ENCODE assay signal across 8 cellular contexts in the genomic region with DNA sequence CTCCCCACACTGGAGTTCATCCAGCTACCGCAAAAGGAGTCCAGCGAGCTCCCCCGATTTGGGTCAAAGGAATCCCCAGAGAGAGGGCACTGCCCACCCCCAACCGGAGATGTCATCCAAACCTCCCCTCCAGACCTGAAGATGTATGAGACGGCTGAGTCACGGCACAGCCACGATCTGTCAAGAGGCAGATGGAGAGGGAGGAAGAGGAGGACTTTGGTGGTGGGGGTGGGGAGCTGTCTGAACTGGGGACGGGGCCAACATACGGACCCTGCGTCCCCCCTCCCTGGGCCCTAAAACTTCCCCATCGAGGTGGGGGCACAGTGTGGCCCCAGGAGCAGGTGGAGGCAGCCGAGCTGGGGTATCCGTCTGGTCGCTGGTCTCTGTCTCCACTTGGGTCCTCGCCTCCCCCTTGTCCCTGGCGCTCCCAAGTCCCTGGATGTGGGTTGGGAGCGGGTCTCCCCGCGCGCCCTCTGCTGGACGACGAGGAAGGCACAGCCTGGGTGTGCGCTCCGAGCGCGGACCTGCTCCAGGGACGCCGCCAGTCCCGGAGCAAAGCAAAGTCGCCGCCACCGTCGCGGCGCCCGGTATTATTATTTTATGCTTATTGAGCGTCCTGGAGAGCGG. TPM values are rescaled to one million over a fixed set of nuclear protein-coding genes. Genes with fewer than 3 reads are reported as not detected.
DNase-seq lines count a peak whose midpoint lies in the region; ATAC-seq, FAIRE-seq and TF ChIP-seq lines count a peak whose summit lies in the region.

No MANE protein-coding gene starts in this region.

- H4K8ac ChIP-seq in H1 (ENCODE audit: extremely low read depth, insufficient read depth, low read length): peak overlapping the region; percentile 63; the same call in 1 of the 2 replicates

- H3K79me1 ChIP-seq in H1 (ENCODE audit: low read depth, low read length): no peaks in the 10 kb centered on the region

- H4K20me1 ChIP-seq in H1 (replicated peaks in 1 of 2; ENCODE audit: control insufficient read depth in 1 of 2, insufficient read depth in 2 of 2, low read length in 2 of 2): peaks cover 0 to 15% of the 10 kb centered on the region in 2 experiments

- H2BK120ac ChIP-seq in H1 (replicated peaks; ENCODE audit: low read depth, low read length): no peak overlapping the region

- H3K27me3 ChIP-seq in H1 (replicated peaks in 1 of 4; ENCODE audit: control insufficient read depth in 3 of 4, extremely low read depth in 1 of 4, insufficient read depth in 3 of 4, low read length in 3 of 4): peaks cover 46 to 93% (median 78%) of the 10 kb centered on the region in 4 experiments

- H3K14ac ChIP-seq in H1 (ENCODE audit: insufficient read length): no peak overlapping the region

- TF ChIP-seq EP300 in H1 (IDR thresholded peaks at IDR 0.05; ENCODE audit: borderline replicate concordance in 1 of 2, low read depth in 2 of 2, low read length in 2 of 2): no peak

- H3K4me3 ChIP-seq in H1 (ENCODE audit: extremely low read depth in 1 of 4, insufficient read depth in 2 of 4, low read depth in 3 of 4, low read length in 4 of 4): peak overlapping the region; percentile 2 to 52 (median 32); a peak in 5 of 8 replicates

- peak overlapping the region; percentile 17; the same call in 1 of the 2 replicates for H2BK12ac ChIP-seq in H1 (ENCODE audit: low read depth, low read length)

- peak; percentile 35 for ATAC-seq in stimulated activated naive CD8-positive, alpha-beta T cell treated with anti-CD3 and anti-CD28 coated beads, Interleukin-15, amount 100 ng/mL, for 72 hours
- ATAC-seq in HG03045 (IDR thresholded peaks at IDR 0.05; ENCODE audit: unreplicated experiment): no peak

- no peak overlapping the region for H2BK20ac ChIP-seq in H1 (ENCODE audit: low read length)

- TF ChIP-seq CTCF in H1 (IDR thresholded peaks at IDR 0.05; ENCODE audit: control extremely low read depth in 1 of 3, insufficient read depth in 1 of 3, low read depth in 1 of 3, low read length in 3 of 3): peak; percentile 84 to 94 (median 84)

- no peak overlapping the region; the same call in 1 of the 2 replicates for H3K18ac ChIP-seq in H1 (ENCODE audit: extremely low read depth, low read length)

- peak in 11 of 14 donors; percentile 12 to 67 (median 23) for DNase-seq in C1 segment of cervical spinal cord (lab: John Stamatoyannopoulos, UW)
- DNase-seq in H54 (ENCODE audit: insufficient read length, low spot score): peak; percentile 97
- peak; percentile 15 for DNase-seq in NCI-H446 treated with DMSO at 0.1 percent for 48 hours (lab: John Stamatoyannopoulos, UW)
- DNase-seq in activated CD4-positive, alpha-beta T cell treated with anti-CD3 and anti-CD28 coated beads, Interleukin-2, amount 50 U/mL, for 48 hours: peak; percentile 76 to 82
- peak in 1 of 2 experiments; percentile 97 for DNase-seq in H1 (ENCODE audit: low read depth in 1 of 2, low spot score in 2 of 2)
- peak; percentile 68 for DNase-seq in medulla oblongata (ENCODE audit: extremely low spot score)
- DNase-seq in stimulated activated naive CD8-positive, alpha-beta T cell treated with anti-CD3 and anti-CD28 coated beads, Interleukin-15, amount 100 ng/mL, for 72 hours: peak; percentile 72 to 77

- H3K4me1 ChIP-seq in H1 (replicated peaks in 1 of 4; ENCODE audit: control insufficient read depth in 3 of 4, insufficient read depth in 4 of 4, low read length in 3 of 4): peaks cover 0 to 18% (median 6%) of the 10 kb centered on the region in 4 experiments; a peak in 4 of 7 replicates

- peak overlapping the region in 1 of 2 donors; percentile 89 for H3K27ac Mint-ChIP-seq in stimulated activated naive CD8-positive, alpha-beta T cell treated with anti-CD3 and anti-CD28 coated beads, Interleukin-15, amount 100 ng/mL, for 72 hours

- no peak overlapping the region for H3K9ac ChIP-seq in H1 (replicated peaks in 1 of 4; ENCODE audit: extremely low read depth in 1 of 4, low read depth in 3 of 4, low read length in 3 of 4)

- no peak overlapping the region for H3K56ac ChIP-seq in H1 (replicated peaks; ENCODE audit: insufficient read length, low read depth, low read length)

- H3K4me3 Mint-ChIP-seq in stimulated activated naive CD8-positive, alpha-beta T cell treated with anti-CD3 and anti-CD28 coated beads, Interleukin-15, amount 100 ng/mL, for 72 hours: peak overlapping the region; percentile 80 to 83

- no peak overlapping the region for H2AFZ ChIP-seq in H1 (ENCODE audit: low read length)

- H2BK15ac ChIP-seq in H1 (ENCODE audit: low read length): no peak overlapping the region

- POLR2A ChIA-PET in H1 (lab: Charles Lee; ENCODE audit: partially characterized antibody): interaction anchor here (1.1 kb wide), 1 partner anchor 21 kb away, joined by 3 read pairs; a partner anchor contains a TSS

- FAIRE-seq in H54 (lab: Jason Lieb, UNC) (no peak), H1 (lab: Jason Lieb, UNC) (no peak)

- H3K4me1 Mint-ChIP-seq in stimulated activated naive CD8-positive, alpha-beta T cell treated with anti-CD3 and anti-CD28 coated beads, Interleukin-15, amount 100 ng/mL, for 72 hours: peaks cover 92% of the 10 kb centered on the region

- H4K91ac ChIP-seq in H1 (replicated peaks; ENCODE audit: insufficient read length, low read length): no peak overlapping the region

- H2BK5ac ChIP-seq in H1 (ENCODE audit: low read depth, low read length): no peak overlapping the region

- no peak overlapping the region for H2AK5ac ChIP-seq in H1 (ENCODE audit: low read depth, low read length)

- H3K9me3 Mint-ChIP-seq in stimulated activated naive CD8-positive, alpha-beta T cell treated with anti-CD3 and anti-CD28 coated beads, Interleukin-15, amount 100 ng/mL, for 72 hours: no peaks in the 10 kb centered on the region

- H3K27ac ChIP-seq in H1 (ENCODE audit: low read depth, low read length): no peak overlapping the region

- H3K23me2 ChIP-seq in H1 (ENCODE audit: low read depth, low read length): peaks cover 14% of the 10 kb centered on the region; the same call in 1 of the 2 replicates

- H3K4ac ChIP-seq in H1 (replicated peaks; ENCODE audit: insufficient read length, low read depth, low read length): no peak overlapping the region

- H3K4me2 ChIP-seq in H1 (ENCODE audit: insufficient read depth in 1 of 2, low read depth in 2 of 2, low read length in 2 of 2): peak overlapping the region; percentile 5 to 78

- TF ChIP-seq RAD21 in H1 (IDR thresholded peaks at IDR 0.05 in 1 of 2, conservative IDR thresholded peaks at IDR 0.05 in 1 of 2; ENCODE audit: low read depth in 2 of 2, low read length in 2 of 2): peak; percentile 35 to 61

- H3K27me3 Mint-ChIP-seq in stimulated activated naive CD8-positive, alpha-beta T cell treated with anti-CD3 and anti-CD28 coated beads, Interleukin-15, amount 100 ng/mL, for 72 hours: peaks cover 23% of the 10 kb centered on the region

- no peaks in the 10 kb centered on the region for H3K9me3 ChIP-seq in H1 (ENCODE audit: insufficient read depth in 2 of 2, low read depth in 1 of 2, low read length in 1 of 2)

- no peaks in the 10 kb centered on the region for H3K36me3 ChIP-seq in H1 (ENCODE audit: control insufficient read depth in 2 of 4, insufficient read depth in 4 of 4, low read length in 3 of 4)

- TF ChIP-seq POLR2A in H54 (IDR thresholded peaks at IDR 0.05; ENCODE audit: low read depth, low read length): no peak
- TF ChIP-seq POLR2A in H1 (IDR thresholded peaks at IDR 0.05; ENCODE audit: control extremely low read depth in 1 of 2, low read depth in 2 of 2, low read length in 2 of 2): no peak

- no peaks in the 10 kb centered on the region for H3K79me2 ChIP-seq in H1 (ENCODE audit: control insufficient read depth in 1 of 2, insufficient read depth in 2 of 2, low read length in 2 of 2)

- 10% methylated on average over 31 of the region's 38 CpGs; no CpG with 5 or more reads in 1 of the 2 experiments for WGBS in H1 (ENCODE audit: extremely low coverage in 1 of 2, insufficient coverage in 1 of 2, insufficient read length in 1 of 2, insufficient replicate concordance in 2 of 2, low coverage in 1 of 2, low lambda C conversion rate in 2 of 2, missing lambda C conversion rate in 1 of 2), 2 experiments

- no peak overlapping the region for H3K23ac ChIP-seq in H1 (ENCODE audit: insufficient read length)

- H4K5ac ChIP-seq in H1 (ENCODE audit: insufficient read length, low read depth, low read length): no peak overlapping the region

- CTCF ChIA-PET in H1 (lab: Charles Lee; ENCODE audit: partially characterized antibody): interaction anchor here (0.8 to 4.8 kb wide), 18 partner anchors 10 to 220 kb away, joined by 3 to 38 read pairs (median 4); a partner anchor contains a TSS

TF ChIP-seq in H1, 55 proteins besides CTCF, POLR2A, EP300 and RAD21 (continues in another document):
- no peak for TF ChIP-seq NANOG (IDR thresholded peaks at IDR 0.05; ENCODE audit: insufficient read depth, low read depth, low read length, poor library complexity, severe bottlenecking)

RNA-seq across cellular contexts. Expression of a gene that starts 3.8 kb away (rescaled TPM):
- total RNA-seq in H1 (2021; fragmentation: NEBNext Ultra II Directional; extraction: Animal tissue kit (Norgen Biotek cat#: 25700)): 4.4 and 5.0 TPM in 2 replicates
- 2.0 and 3.4 TPM in 2 replicates for polyA plus RNA-seq in H1 (2011; rRNA removed)
- 1.8 TPM for polyA plus RNA-seq in H1 (2011; cell fraction: cytosol; rRNA removed)
- polyA plus RNA-seq in H1 (2011; cell fraction: nucleus; rRNA removed): 2.5 TPM
- 2.6 to 4.2 TPM (median 3.9 TPM) in 4 replicates for polyA plus RNA-seq in H1 (2012, experiment 1 of 2)
- polyA plus RNA-seq in H1 (2012, experiment 2 of 2): 3.2 TPM
- polyA plus RNA-seq in H1 (2013, experiment 1 of 2): 3.3 TPM
- polyA plus RNA-seq in H1 (2013, experiment 2 of 2): 3.4 TPM
- polyA minus RNA-seq in H1 (2011; rRNA and poly(A)+ RNA removed): 2.8 and 3.4 TPM in 2 replicates
- polyA minus RNA-seq in H1 (2011; cell fraction: cytosol; rRNA and poly(A)+ RNA removed): 4.5 TPM
- 2.3 TPM for polyA minus RNA-seq in H1 (2011; cell fraction: nucleus; rRNA and poly(A)+ RNA removed)

RNA-seq across cellular contexts. Expression of a gene that starts 20.8 kb away (rescaled TPM):
- total RNA-seq in H1 (2021; fragmentation: NEBNext Ultra II Directional; extraction: Animal tissue kit (Norgen Biotek cat#: 25700)): 162 and 164 TPM in 2 replicates
- 181 and 285 TPM in 2 replicates for polyA plus RNA-seq in H1 (2011; rRNA removed)
- polyA plus RNA-seq in H1 (2011; cell fraction: cytosol; rRNA removed): 404 TPM
- polyA plus RNA-seq in H1 (2011; cell fraction: nucleus; rRNA removed): 587 TPM
- 155 to 277 TPM (median 276 TPM) in 4 replicates for polyA plus RNA-seq in H1 (2012, experiment 1 of 2)
- 150 TPM for polyA plus RNA-seq in H1 (2012, experiment 2 of 2)
- polyA plus RNA-seq in H1 (2013, experiment 1 of 2): 155 TPM
- polyA plus RNA-seq in H1 (2013, experiment 2 of 2): 145 TPM
- polyA minus RNA-seq in H1 (2011; rRNA and poly(A)+ RNA removed): 66.0 and 91.9 TPM in 2 replicates
- 104 TPM for polyA minus RNA-seq in H1 (2011; cell fraction: cytosol; rRNA and poly(A)+ RNA removed)
- polyA minus RNA-seq in H1 (2011; cell fraction: nucleus; rRNA and poly(A)+ RNA removed): 73.2 TPM

RNA-seq across cellular contexts. Expression of a gene that starts 43.8 kb away (rescaled TPM):
- 40.8 and 42.7 TPM in 2 replicates for total RNA-seq in H1 (2021; fragmentation: NEBNext Ultra II Directional; extraction: Animal tissue kit (Norgen Biotek cat#: 25700))
- polyA plus RNA-seq in H1 (2011; rRNA removed): 32.1 and 47.6 TPM in 2 replicates
- polyA plus RNA-seq in H1 (2011; cell fraction: cytosol; rRNA removed): 37.8 TPM
- polyA plus RNA-seq in H1 (2011; cell fraction: nucleus; rRNA removed): 184 TPM
- polyA plus RNA-seq in H1 (2012, experiment 1 of 2): 44.3 to 65.1 TPM (median 54.1 TPM) in 4 replicates
- polyA plus RNA-seq in H1 (2012, experiment 2 of 2): 41.2 TPM
- polyA plus RNA-seq in H1 (2013, experiment 1 of 2): 39.9 TPM
- polyA plus RNA-seq in H1 (2013, experiment 2 of 2): 36.9 TPM
- 22.6 and 28.0 TPM in 2 replicates for polyA minus RNA-seq in H1 (2011; rRNA and poly(A)+ RNA removed)
- 20.1 TPM for polyA minus RNA-seq in H1 (2011; cell fraction: cytosol; rRNA and poly(A)+ RNA removed)
- 32.9 TPM for polyA minus RNA-seq in H1 (2011; cell fraction: nucleus; rRNA and poly(A)+ RNA removed)
